8 cellular contexts compared by ENCODE assay signal in the genomic region with DNA sequence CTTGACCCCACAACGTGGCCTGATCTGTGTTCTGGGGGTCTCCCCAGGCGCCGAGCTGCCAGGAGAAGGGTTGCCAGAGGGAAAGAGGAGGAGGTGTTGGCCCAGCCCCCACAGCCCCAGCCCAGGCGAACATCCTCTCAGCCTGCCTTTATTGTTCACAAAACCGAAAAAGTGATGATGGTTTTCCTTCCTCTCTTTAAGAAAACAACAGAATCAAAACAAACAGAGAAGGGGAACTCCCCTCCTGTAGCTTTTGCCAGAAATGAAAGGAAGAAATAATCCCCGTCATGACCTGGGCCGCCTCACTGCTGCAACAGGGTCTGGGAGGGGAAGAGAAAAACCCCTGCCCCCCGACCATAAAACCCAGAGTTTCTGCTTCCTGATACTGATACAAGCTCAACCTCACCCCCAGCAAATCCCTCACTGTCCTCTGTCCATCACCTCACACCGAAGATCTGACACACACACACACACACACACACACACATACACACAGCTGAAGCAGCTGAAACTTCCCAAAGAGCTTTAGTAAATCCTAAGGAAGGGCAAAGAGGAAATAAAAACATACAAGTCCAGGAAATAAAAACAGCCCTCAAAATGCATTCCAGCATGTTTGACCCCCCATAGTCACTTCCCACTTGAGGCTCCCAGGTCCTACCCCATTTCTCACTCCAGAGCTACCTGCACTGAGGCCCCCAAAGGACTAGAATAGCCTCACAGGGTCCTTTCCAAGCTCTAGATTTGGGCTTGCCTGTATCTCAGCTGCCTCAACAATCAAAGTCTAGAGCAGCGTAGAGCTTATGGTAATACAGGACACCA. TPM values are rescaled to one million over a fixed set of nuclear protein-coding genes. Genes with fewer than 3 reads are reported as not detected.
A peak's percentile ranks its signal among the peaks of the same experiment; 100 is the strongest.
DNase-seq lines count a peak whose midpoint lies in the region; ATAC-seq and TF ChIP-seq lines count a peak whose summit lies in the region.

No MANE protein-coding gene starts in this region.

- TF ChIP-seq CTCF in GM10266 (IDR thresholded peaks at IDR 0.05; ENCODE audit: control insufficient read depth, insufficient read depth, low read depth, missing control alignments) (no peak), OCI-LY3 (IDR thresholded peaks at IDR 0.05; ENCODE audit: low read depth, low read length) (no peak), thyroid gland (IDR thresholded peaks at IDR 0.05) (no peak)

- TF ChIP-seq POLR2A in thyroid gland (IDR thresholded peaks at IDR 0.05) = no peak

- H4K20me1 ChIP-seq in OCI-LY3 (ENCODE audit: insufficient read depth, low read length) = no peaks in the 10 kb centered on the region

- peak overlapping the region; percentile 72 for H3K4me2 ChIP-seq in OCI-LY3 (ENCODE audit: low read length)

- H3K36me3 Mint-ChIP-seq in activated naive CD4-positive, alpha-beta T cell treated with anti-CD3 and anti-CD28 coated beads, Interleukin-2, amount 50 U/mL, for 72 hours = no peaks in the 10 kb centered on the region
- no peaks in the 10 kb centered on the region for H3K36me3 Mint-ChIP-seq in natural killer cell treated with Interleukin-12 subunit alpha and Interleukin-12 subunit beta and Interleukin-15 and Interleukin-18, amount 100 ng/mL, for 72 hours

- DNase-seq in GM10266 (ENCODE audit: extremely low spot score) = peak; percentile 83
- DNase-seq in activated naive CD4-positive, alpha-beta T cell treated with anti-CD3 and anti-CD28 coated beads, Interleukin-2, amount 50 U/mL, for 72 hours (ENCODE audit: low spot score in 2 of 2) = peak; percentile 74 to 83
- peak; percentile 67 for DNase-seq in natural killer cell treated with Interleukin-12 subunit alpha and Interleukin-12 subunit beta and Interleukin-15 and Interleukin-18, amount 100 ng/mL, for 72 hours (ENCODE audit: low spot score)
- peak in 1 of 2 donors; percentile 33 for DNase-seq in thyroid gland
- no peak for DNase-seq in COLO829 (ENCODE audit: low spot score)
- DNase-seq in amniotic stem cell (lab: John Stamatoyannopoulos, UW) = no peak

- peak overlapping the region; percentile 65 for H3K9ac ChIP-seq in OCI-LY3 (ENCODE audit: low read length)

- H3K27me3 ChIP-seq in OCI-LY3 (ENCODE audit: low read depth, low read length) (no peaks in the 10 kb centered on the region), thyroid gland (no peaks in the 10 kb centered on the region)

- intact Hi-C loops in thyroid gland (cut with DNase I) = no loop called here

- no peaks in the 10 kb centered on the region for H3K9me3 Mint-ChIP-seq in activated naive CD4-positive, alpha-beta T cell treated with anti-CD3 and anti-CD28 coated beads, Interleukin-2, amount 50 U/mL, for 72 hours
- H3K9me3 Mint-ChIP-seq in natural killer cell treated with Interleukin-12 subunit alpha and Interleukin-12 subunit beta and Interleukin-15 and Interleukin-18, amount 100 ng/mL, for 72 hours = no peaks in the 10 kb centered on the region

- H3K4me3 ChIP-seq in OCI-LY3 (ENCODE audit: low read length) (peak overlapping the region; percentile 57), thyroid gland (replicated peaks in 1 of 3) (no peak overlapping the region)

- peak; percentile 82 for ATAC-seq in HG02588 (IDR thresholded peaks at IDR 0.05; ENCODE audit: unreplicated experiment)
- ATAC-seq in activated naive CD4-positive, alpha-beta T cell treated with anti-CD3 and anti-CD28 coated beads, Interleukin-2, amount 50 U/mL, for 72 hours = peak; percentile 86 to 87
- ATAC-seq in natural killer cell treated with Interleukin-12 subunit alpha and Interleukin-12 subunit beta and Interleukin-15 and Interleukin-18, amount 100 ng/mL, for 72 hours = peak; percentile 84 to 86

- no peaks in the 10 kb centered on the region for H3K27me3 Mint-ChIP-seq in natural killer cell treated with Interleukin-12 subunit alpha and Interleukin-12 subunit beta and Interleukin-15 and Interleukin-18, amount 100 ng/mL, for 72 hours

- 66 to 69% methylated on average over 10 of the region's 10 CpGs for WGBS in thyroid gland, 2 donors

- no peaks in the 10 kb centered on the region for H3K79me2 ChIP-seq in OCI-LY3 (ENCODE audit: low read length)

- no peak overlapping the region for H2AFZ ChIP-seq in OCI-LY3 (ENCODE audit: low read depth, low read length)

- H3K4me1 ChIP-seq in OCI-LY3 (ENCODE audit: low read length) (peaks cover 62% of the 10 kb centered on the region), thyroid gland (peaks cover 19 to 33% of the 10 kb centered on the region in 2 donors)

- H3K4me3 Mint-ChIP-seq in natural killer cell treated with Interleukin-12 subunit alpha and Interleukin-12 subunit beta and Interleukin-15 and Interleukin-18, amount 100 ng/mL, for 72 hours = peak overlapping the region; percentile 79

- H3K27ac ChIP-seq in OCI-LY3 (ENCODE audit: low read length) (peak overlapping the region; percentile 77), thyroid gland (peak overlapping the region; percentile 25 to 61 (median 30))

- no peaks in the 10 kb centered on the region for H3K9me3 ChIP-seq in OCI-LY3 (ENCODE audit: insufficient read depth, low read length)
- no peaks in the 10 kb centered on the region for H3K9me3 ChIP-seq in thyroid gland

- H3K27ac Mint-ChIP-seq in activated naive CD4-positive, alpha-beta T cell treated with anti-CD3 and anti-CD28 coated beads, Interleukin-2, amount 50 U/mL, for 72 hours = peak overlapping the region; percentile 91 to 96
- peak overlapping the region; percentile 76 to 80 for H3K27ac Mint-ChIP-seq in natural killer cell treated with Interleukin-12 subunit alpha and Interleukin-12 subunit beta and Interleukin-15 and Interleukin-18, amount 100 ng/mL, for 72 hours

- H3K4me1 Mint-ChIP-seq in natural killer cell treated with Interleukin-12 subunit alpha and Interleukin-12 subunit beta and Interleukin-15 and Interleukin-18, amount 100 ng/mL, for 72 hours (ENCODE audit: low read depth in 2 of 2) = peaks cover 43 to 46% of the 10 kb centered on the region in 2 donors

- H3K36me3 ChIP-seq in OCI-LY3 (replicated peaks; ENCODE audit: low read depth, low read length) (no peaks in the 10 kb centered on the region), thyroid gland (no peaks in the 10 kb centered on the region)

RNA-seq across cellular contexts. Expression of gene ZFP36L2, which starts 51.8 kb away (rescaled TPM):
- 10 to 100 TPM; 27.3 to 70.4 TPM for total RNA-seq in activated naive CD4-positive, alpha-beta T cell treated with anti-CD3 and anti-CD28 coated beads, Interleukin-2, amount 50 U/mL, for 72 hours
- 10 to 100 TPM; 22.3 to 24.7 TPM for total RNA-seq in natural killer cell treated with Interleukin-12 subunit alpha and Interleukin-12 subunit beta and Interleukin-15 and Interleukin-18, amount 100 ng/mL, for 72 hours
- total RNA-seq in thyroid gland = 100 to 1,000 TPM; 146 to 287 (median 172) TPM

Comparison
In these comparisons a context has a peak if more than half of its experiments do, and no peak if none do; other contexts are left out.
1. DNase-seq: peak in GM10266 (single experiment), activated naive CD4-positive, alpha-beta T cell treated with anti-CD3 and anti-CD28 coated beads, Interleukin-2, amount 50 U/mL, for 72 hours (2 of 2) and natural killer cell treated with Interleukin-12 subunit alpha and Interleukin-12 subunit beta and Interleukin-15 and Interleukin-18, amount 100 ng/mL, for 72 hours (single experiment); none in COLO829 (single experiment) and amniotic stem cell (single experiment).
2. Peak in every context shown above with its lines, with median percentiles within 50 percentile points of each other: ATAC-seq.